24 cellular contexts compared by ENCODE assay signal in genomic region chr14:75770635-75771034, GRCh38.
"Had no signal": no experiment of that assay in that cellular context is flagged by ENCODE, and none has a peak within 500 bp of the region (broad histone marks: within the 10 kb centered on the region; RNA-seq: fewer than 3 reads in every experiment).

No MANE protein-coding gene starts in this region.

- ATAC-seq: esophagus mucosa; left colon; naive thymus-derived CD8-positive, alpha-beta T cell; right lobe of liver; stimulated activated naive B cell treated with anti-CD40 and anti-IgM and Interleukin-4, amounts not matched to agents 10 μg/mL and 1 μg/mL and 100 μg/mL, for 72 hours had no signal

- H3K4me3 ChIP-seq: colonic mucosa, right lobe of liver, thoracic aorta, tibial nerve, upper lobe of left lung had no signal

- H3K4me1 ChIP-seq: colonic mucosa, right lobe of liver, upper lobe of left lung had no signal

- H3K36me3 ChIP-seq: colonic mucosa had no signal

- H3K27me3 ChIP-seq: colonic mucosa, right lobe of liver, tibial nerve, upper lobe of left lung had no signal

- DNase-seq: colonic mucosa; effector CD8-positive, alpha-beta T cell; endodermal cell; hypothalamus; immature natural killer cell; islet precursor cell; kidney glomerular epithelial cell; left colon; mesendoderm; naive thymus-derived CD8-positive, alpha-beta T cell; nephron progenitor cell; nucleus accumbens; posterior cingulate gyrus; retina; right lobe of liver; small intestine; stimulated activated CD4-positive, alpha-beta T cell treated with anti-CD3 and anti-CD28 coated beads, Interleukin-15, amount 100 ng/mL, for 24 hours; stimulated activated CD4-positive, alpha-beta T cell treated with anti-CD3 and anti-CD28 coated beads, Interleukin-2, amount 100 ng/mL, for 48 hours; stimulated activated naive B cell treated with anti-CD40 and anti-IgM and Interleukin-4, amounts not matched to agents 10 μg/mL and 1 μg/mL and 100 μg/mL, for 72 hours; upper lobe of left lung had no signal

- H3K27ac ChIP-seq: colonic mucosa, epithelial cell of prostate, right lobe of liver, thoracic aorta, tibial nerve, upper lobe of left lung had no signal

- H3K9me3 ChIP-seq: colonic mucosa, right lobe of liver, thoracic aorta, tibial nerve, upper lobe of left lung had no signal
